ENCODE assay signal across 13 cellular contexts in genomic region chr2:149065236-149065635, GRCh38. TPM values are rescaled to one million over a fixed set of nuclear protein-coding genes. Genes with fewer than 3 reads are reported as not detected.
DNase-seq lines count a peak whose midpoint lies in the region; ATAC-seq and TF ChIP-seq lines count a peak whose summit lies in the region.
"Had no signal": no experiment of that assay in that cellular context is flagged by ENCODE, and none has a peak within 500 bp of the region (broad histone marks: within the 10 kb centered on the region; RNA-seq: fewer than 3 reads in every experiment).

No MANE protein-coding gene starts in this region.

- no peak overlapping the region for H2AK5ac ChIP-seq in mesendoderm (ENCODE audit: low read length)

- H3K9ac ChIP-seq in mesendoderm (ENCODE audit: low read length), result no peak overlapping the region

- DNase-seq in AG10803 (ENCODE audit: low read depth), result peak; percentile 50
- DNase-seq in HFFc6, result peak; percentile 78
- DNase-seq in astrocyte of the hippocampus (ENCODE audit: low read depth, low spot score), result peak; percentile 56
- peak; percentile 57 for DNase-seq in mesendoderm
- DNase-seq in NCI-H128 (lab: John Stamatoyannopoulos, UW; ENCODE audit: unreplicated experiment), result no peak
- no peak for DNase-seq in GM19238 (ENCODE audit: insufficient read length, low spot score)
- DNase-seq in T-helper 2 cell treated with Interferon-gamma antibody and Interleukin-4, amounts not matched to agents 5 μg/mL and 100 μg/mL, for 36 hours (ENCODE audit: low spot score), result no peak
- DNase-seq: cerebellar nuclear complex, KBM-7, NCI-H1092 treated with DMSO at 0.1 percent for 48 hours, uterus had no signal

- H4K5ac ChIP-seq in mesendoderm (ENCODE audit: low read length), result no peak overlapping the region

- no peaks in the 10 kb centered on the region for H3K79me2 ChIP-seq in mesendoderm (ENCODE audit: control insufficient read depth, insufficient read depth, low read length)

- H2BK5ac ChIP-seq in mesendoderm (ENCODE audit: low read length), result no peak overlapping the region

- H3K36me3 Mint-ChIP-seq in HFFc6 (ENCODE audit: low read depth), result peaks cover 6% of the 10 kb centered on the region; the same call in 1 of the 2 replicates
- no peaks in the 10 kb centered on the region for H3K36me3 Mint-ChIP-seq in T-helper 2 cell treated with Interferon-gamma antibody and Interleukin-4, amounts not matched to agents 5 μg/mL and 100 μg/mL, for 36 hours (ENCODE audit: low read depth)

- peak overlapping the region; percentile 63 for H3K4me3 Mint-ChIP-seq in HFFc6
- no peak overlapping the region for H3K4me3 Mint-ChIP-seq in T-helper 2 cell treated with Interferon-gamma antibody and Interleukin-4, amounts not matched to agents 5 μg/mL and 100 μg/mL, for 36 hours

- no peak overlapping the region for H3K4me2 ChIP-seq in mesendoderm (ENCODE audit: low read length)

- H3K18ac ChIP-seq in mesendoderm (ENCODE audit: low read length), result no peak overlapping the region

- peak overlapping the region; percentile 15 for H3K56ac ChIP-seq in mesendoderm (ENCODE audit: low read length)

- TF ChIP-seq CTCF in AG10803 (conservative IDR thresholded peaks at IDR 0.05; ENCODE audit: low read length) (no peak), HFFc6 (IDR thresholded peaks at IDR 0.05) (no peak)

- no peak overlapping the region for H3K4ac ChIP-seq in mesendoderm (ENCODE audit: low read depth, low read length)

- H3K27me3 Mint-ChIP-seq in HFFc6 (ENCODE audit: insufficient read depth), result peaks cover 2% of the 10 kb centered on the region; the same call in 1 of the 2 replicates
- peaks cover 11% of the 10 kb centered on the region for H3K27me3 Mint-ChIP-seq in T-helper 2 cell treated with Interferon-gamma antibody and Interleukin-4, amounts not matched to agents 5 μg/mL and 100 μg/mL, for 36 hours (ENCODE audit: low read depth)

- H2BK120ac ChIP-seq in mesendoderm (ENCODE audit: low read depth, low read length), result no peak overlapping the region

- H3K4me3 ChIP-seq in AG10803 (ENCODE audit: low read length) (no peak overlapping the region), mesendoderm (ENCODE audit: low read length) (no peak overlapping the region)
- H3K4me3 ChIP-seq: uterus had no signal

- no peak overlapping the region for H3K23ac ChIP-seq in mesendoderm (ENCODE audit: low read length)

- H4K8ac ChIP-seq in mesendoderm (ENCODE audit: low read depth, low read length), result no peak overlapping the region

- no peaks in the 10 kb centered on the region for H3K79me1 ChIP-seq in mesendoderm (ENCODE audit: low read length)

- peaks cover 5% of the 10 kb centered on the region for H3K4me1 ChIP-seq in mesendoderm (ENCODE audit: control insufficient read depth, low read depth, low read length)
- H3K4me1 ChIP-seq: uterus had no signal

- no CpG with 5 or more reads among the region's 3 CpGs for WGBS in mesendoderm (ENCODE audit: extremely low coverage, insufficient coverage, low lambda C conversion rate)

- H3K4me1 Mint-ChIP-seq in HFFc6 (ENCODE audit: low read depth), result peaks cover 86% of the 10 kb centered on the region
- H3K4me1 Mint-ChIP-seq in T-helper 2 cell treated with Interferon-gamma antibody and Interleukin-4, amounts not matched to agents 5 μg/mL and 100 μg/mL, for 36 hours (ENCODE audit: low read depth), result peaks cover 17% of the 10 kb centered on the region

- no peaks in the 10 kb centered on the region for H3K27me3 ChIP-seq in mesendoderm (ENCODE audit: insufficient read depth, low read length, poor library complexity)
- H3K27me3 ChIP-seq: uterus had no signal

- H3K27ac ChIP-seq in mesendoderm (ENCODE audit: low read depth, low read length), result no peak overlapping the region
- H3K27ac ChIP-seq: uterus had no signal

- no peaks in the 10 kb centered on the region for H3K36me3 ChIP-seq in mesendoderm (ENCODE audit: control insufficient read depth, insufficient read depth, low read length)
- H3K36me3 ChIP-seq: uterus had no signal

- ATAC-seq in HG02970 (IDR thresholded peaks at IDR 0.05; ENCODE audit: low FRiP score, unreplicated experiment), result no peak

- no peaks in the 10 kb centered on the region; the same call in 1 of the 2 replicates for H3K9me3 Mint-ChIP-seq in HFFc6
- H3K9me3 Mint-ChIP-seq in T-helper 2 cell treated with Interferon-gamma antibody and Interleukin-4, amounts not matched to agents 5 μg/mL and 100 μg/mL, for 36 hours, result no peaks in the 10 kb centered on the region

- H2BK15ac ChIP-seq in mesendoderm (replicated peaks; ENCODE audit: low read depth), result peak overlapping the region; percentile 2

- H3K27ac Mint-ChIP-seq in HFFc6, result peak overlapping the region; percentile 95
- no peak overlapping the region for H3K27ac Mint-ChIP-seq in T-helper 2 cell treated with Interferon-gamma antibody and Interleukin-4, amounts not matched to agents 5 μg/mL and 100 μg/mL, for 36 hours

RNA-seq across cellular contexts. Expression of gene LYPD6B, which starts 26.7 kb away (rescaled TPM):
- total RNA-seq in HFFc6 (2021; fragmentation: NEBNext Ultra II Directional; extraction: Animal tissue kit (Norgen Biotek cat#: 25700)), result 10 to 100 TPM; 18.3 to 91.5 (median 23.2) TPM
- polyA plus RNA-seq in mesendoderm (2013, experiment 1 of 2), result 1.8 TPM
- polyA plus RNA-seq in mesendoderm (2013, experiment 2 of 2), result 2.2 TPM
- total RNA-seq: T-helper 1 cell treated with Interleukin-12 subunit alpha and Interleukin-12 subunit beta and Interleukin-4 antibody, amounts not matched to agents 30 ng/mL and 1 ng/mL, for 36 hours had no signal

Comparison
In these comparisons a context has a peak if more than half of its experiments do, and no peak if none do; other contexts are left out.
1. DNase-seq: peak in AG10803 (single experiment), HFFc6 (single experiment), astrocyte of the hippocampus (single experiment) and mesendoderm (single experiment); none in NCI-H128 (single experiment), GM19238 (single experiment) and T-helper 2 cell treated with Interferon-gamma antibody and Interleukin-4, amounts not matched to agents 5 μg/mL and 100 μg/mL, for 36 hours (single experiment).